Comparison of ENCODE assay signal across 8 cellular contexts in genomic region chr6:159790149-159790946, GRCh38. TPM values are rescaled to one million over a fixed set of nuclear protein-coding genes. Genes with fewer than 3 reads are reported as not detected.
DNase-seq lines count a peak whose midpoint lies in the region; ATAC-seq and TF ChIP-seq lines count a peak whose summit lies in the region.

Gene MRPL18 (plus strand): TSS chr6:159790467. CDS start chr6:159790588, 121 bp downstream.

- peaks cover 65% of the 10 kb centered on the region for H3K36me3 Mint-ChIP-seq in T-helper 2 cell treated with Interferon-gamma antibody and Interleukin-4, amounts not matched to agents 5 μg/mL and 100 μg/mL, for 36 hours (ENCODE audit: low read depth)

- H3K27ac Mint-ChIP-seq in T-helper 2 cell treated with Interferon-gamma antibody and Interleukin-4, amounts not matched to agents 5 μg/mL and 100 μg/mL, for 36 hours, result peak within 1 kb of the TSS; percentile 95

- DNase-seq in NCI-H1930 (lab: John Stamatoyannopoulos, UW) (peak; percentile 86 to 89), ascending aorta (ENCODE audit: low spot score in 2 of 2) (peak; percentile 86 to 97), right cardiac atrium (peak; percentile 96 to 97 (median 97)), pulmonary artery endothelial cell (ENCODE audit: low read depth, low spot score) (peak; percentile 96), vagina (ENCODE audit: extremely low spot score in 2 of 2) (peak in 1 of 2 donors; percentile 99)
- peak; percentile 89 for DNase-seq in T-helper 2 cell treated with Interferon-gamma antibody and Interleukin-4, amounts not matched to agents 5 μg/mL and 100 μg/mL, for 36 hours (ENCODE audit: low spot score)

- peak within 1 kb of the TSS; percentile 93 to 98 for H3K27ac ChIP-seq in ascending aorta
- H3K27ac ChIP-seq in right cardiac atrium (ENCODE audit: low read length), result peak within 1 kb of the TSS; percentile 97
- H3K27ac ChIP-seq in vagina, result peak within 1 kb of the TSS; percentile 100

- H3K4me1 ChIP-seq in ascending aorta (peaks cover 11 to 36% of the 10 kb centered on the region in 2 donors), right cardiac atrium (ENCODE audit: control insufficient read depth, insufficient read depth, low read length) (peaks cover 8% of the 10 kb centered on the region), vagina (peaks cover 71% of the 10 kb centered on the region)

- peaks cover 2% of the 10 kb centered on the region for H3K27me3 Mint-ChIP-seq in T-helper 2 cell treated with Interferon-gamma antibody and Interleukin-4, amounts not matched to agents 5 μg/mL and 100 μg/mL, for 36 hours (ENCODE audit: low read depth)

- no peaks in the 10 kb centered on the region for H3K9me3 Mint-ChIP-seq in T-helper 2 cell treated with Interferon-gamma antibody and Interleukin-4, amounts not matched to agents 5 μg/mL and 100 μg/mL, for 36 hours

- intact Hi-C loops in ascending aorta (cut with DNase I) (loop anchor here (1.0 to 2.0 kb wide), 3 partner anchors 62 to 152 kb away; no protein-coding TSS in a partner anchor), right cardiac atrium (cut with DNase I) (no loop called here), vagina (cut with DNase I) (loop anchor here (5.0 kb wide), 1 partner anchor 98 kb away; the partner anchor contains the start of gene SOD2)

- WGBS in right cardiac atrium, result under 1% methylated on average over 55 of the region's 55 CpGs

- H3K27me3 ChIP-seq in ascending aorta (no peaks in the 10 kb centered on the region), right cardiac atrium (ENCODE audit: control insufficient read depth, insufficient read depth) (no peaks in the 10 kb centered on the region), vagina (no peaks in the 10 kb centered on the region)

- peaks cover 40% of the 10 kb centered on the region for H3K4me1 Mint-ChIP-seq in T-helper 2 cell treated with Interferon-gamma antibody and Interleukin-4, amounts not matched to agents 5 μg/mL and 100 μg/mL, for 36 hours (ENCODE audit: low read depth)

- no peak for TF ChIP-seq POLR2A in vagina (IDR thresholded peaks at IDR 0.05)

- peak within 1 kb of the TSS; percentile 68 to 85 for H3K4me3 ChIP-seq in ascending aorta
- H3K4me3 ChIP-seq in right cardiac atrium (ENCODE audit: low read length), result peak within 1 kb of the TSS; percentile 87
- peak within 1 kb of the TSS; percentile 87 to 92 for H3K4me3 ChIP-seq in vagina

- peak within 1 kb of the TSS; percentile 96 for H3K4me3 Mint-ChIP-seq in T-helper 2 cell treated with Interferon-gamma antibody and Interleukin-4, amounts not matched to agents 5 μg/mL and 100 μg/mL, for 36 hours

- TF ChIP-seq CTCF in ascending aorta (IDR thresholded peaks at IDR 0.05) (no peak), vagina (IDR thresholded peaks at IDR 0.05) (no peak)

- H3K9me3 ChIP-seq in ascending aorta (no peaks in the 10 kb centered on the region), right cardiac atrium (ENCODE audit: control insufficient read depth, low read length) (no peaks in the 10 kb centered on the region), vagina (no peaks in the 10 kb centered on the region)

- H3K36me3 ChIP-seq in ascending aorta, result peaks cover 4 to 32% of the 10 kb centered on the region in 2 donors
- H3K36me3 ChIP-seq in vagina, result peaks cover 0 to 30% of the 10 kb centered on the region in 2 donors

- peak; percentile 83 for ATAC-seq in GM18502 (IDR thresholded peaks at IDR 0.05; ENCODE audit: poor library complexity, unreplicated experiment)
- peak; percentile 80 for ATAC-seq in HG02970 (IDR thresholded peaks at IDR 0.05; ENCODE audit: low FRiP score, unreplicated experiment)
- peak; percentile 96 for ATAC-seq in right cardiac atrium

RNA-seq across cellular contexts. Expression of gene MRPL18, which starts in this region (rescaled TPM):
- total RNA-seq in ascending aorta (119 TPM), right cardiac atrium (10 to 100 TPM; 56.7 to 67.7 (median 63.5) TPM), pulmonary artery endothelial cell (80.0 and 147 TPM in 2 replicates), vagina (58.7 TPM)
- polyA plus RNA-seq in right cardiac atrium, result 107 TPM

Comparison
In these comparisons a context has a peak if more than half of its experiments do, and no peak if none do; other contexts are left out.
1. intact Hi-C loops: an anchor here in ascending aorta (1.0 to 2.0 kb wide) and vagina (5.0 kb wide); none called in right cardiac atrium.